ENCODE assay signal across 11 cellular contexts in genomic region chr1:12147116-12147753, GRCh38. TPM values are rescaled to one million over a fixed set of nuclear protein-coding genes. Genes with fewer than 3 reads are reported as not detected.
DNase-seq lines count a peak whose midpoint lies in the region; ATAC-seq and TF ChIP-seq lines count a peak whose summit lies in the region.
"Had no signal": no experiment of that assay in that cellular context is flagged by ENCODE, and none has a peak within 500 bp of the region (broad histone marks: within the 10 kb centered on the region; RNA-seq: fewer than 3 reads in every experiment).

No MANE protein-coding gene starts in this region.

- peaks cover 66 to 79% of the 10 kb centered on the region in 2 donors for H3K4me1 ChIP-seq in naive thymus-derived CD4-positive, alpha-beta T cell (ENCODE audit: control insufficient read depth in 2 of 2, insufficient read depth in 2 of 2, low read length in 2 of 2)
- H3K4me1 ChIP-seq in vagina, result peaks cover 22% of the 10 kb centered on the region

- peaks cover 64 to 92% (median 85%) of the 10 kb centered on the region in 7 donors for H3K4me1 Mint-ChIP-seq in naive thymus-derived CD4-positive, alpha-beta T cell

- CTCF ChIA-PET in naive thymus-derived CD4-positive, alpha-beta T cell (lab: Charles Lee), result interaction anchor here (1.3 to 6.0 kb wide), 3 partner anchors 22 to 63 kb away, joined by 4 to 45 read pairs (median 5); no protein-coding TSS in a partner anchor

- intact Hi-C loops in left cardiac atrium (cut with DNase I) (no loop called here), Right ventricle myocardium inferior (cut with DNase I) (no loop called here), vagina (cut with DNase I) (no loop called here)
- intact Hi-C loops in naive thymus-derived CD4-positive, alpha-beta T cell (cut with micrococcal nuclease), result loop anchor here in 1 of 2 donors (2.0 kb wide), 1 partner anchor 14 kb away; no protein-coding TSS in a partner anchor

- H3K4me3 Mint-ChIP-seq in naive thymus-derived CD4-positive, alpha-beta T cell, result peak overlapping the region in 6 of 10 donors; percentile 44 to 76 (median 54)
- H3K4me3 Mint-ChIP-seq: WTC11 had no signal

- TF ChIP-seq POLR2A in vagina (IDR thresholded peaks at IDR 0.05), result no peak

- peak overlapping the region; percentile 75 to 99 (median 92) for H3K27ac Mint-ChIP-seq in naive thymus-derived CD4-positive, alpha-beta T cell

- H3K27me3 Mint-ChIP-seq in naive thymus-derived CD4-positive, alpha-beta T cell, result no peaks in the 10 kb centered on the region

- POLR2A ChIA-PET in naive thymus-derived CD4-positive, alpha-beta T cell (lab: Charles Lee), result interaction anchor here (0.6 to 7.9 kb wide), 6 partner anchors 10 to 56 kb away, joined by 3 to 125 read pairs (median 6); no protein-coding TSS in a partner anchor

- no peaks in the 10 kb centered on the region for H3K27me3 ChIP-seq in naive thymus-derived CD4-positive, alpha-beta T cell (ENCODE audit: control insufficient read depth in 2 of 2, insufficient read depth in 2 of 2, low read length in 2 of 2)
- H3K27me3 ChIP-seq in vagina, result no peaks in the 10 kb centered on the region

- H3K36me3 Mint-ChIP-seq in naive thymus-derived CD4-positive, alpha-beta T cell, result peaks cover 0 to 30% (median 0%) of the 10 kb centered on the region in 5 donors

- H3K27ac ChIP-seq in naive thymus-derived CD4-positive, alpha-beta T cell (ENCODE audit: low read depth, low read length), result peak overlapping the region; percentile 15
- H3K27ac ChIP-seq in vagina, result peak overlapping the region; percentile 31
- H3K27ac ChIP-seq: C4-2B had no signal

- TF ChIP-seq CTCF in vagina (IDR thresholded peaks at IDR 0.05), result no peak

- H3K4me3 ChIP-seq in naive thymus-derived CD4-positive, alpha-beta T cell (ENCODE audit: low read length), result no peak overlapping the region
- no peak overlapping the region for H3K4me3 ChIP-seq in vagina

- H3K36me3 ChIP-seq in naive thymus-derived CD4-positive, alpha-beta T cell (ENCODE audit: control insufficient read depth in 2 of 3, insufficient read depth in 3 of 3, low read length in 3 of 3), result no peaks in the 10 kb centered on the region
- H3K36me3 ChIP-seq in vagina, result no peaks in the 10 kb centered on the region

- DNase-seq in left cardiac atrium, result peak; percentile 63
- DNase-seq in Right ventricle myocardium inferior (ENCODE audit: missing footprints), result no peak
- peak; percentile 91 for DNase-seq in dermis blood vessel endothelial cell
- no peak for DNase-seq in naive thymus-derived CD4-positive, alpha-beta T cell
- DNase-seq in vagina (ENCODE audit: extremely low spot score in 2 of 2), result no peak

- H3K9me3 ChIP-seq in naive thymus-derived CD4-positive, alpha-beta T cell (ENCODE audit: control insufficient read depth in 2 of 3, low read length in 3 of 3), result no peaks in the 10 kb centered on the region
- no peaks in the 10 kb centered on the region for H3K9me3 ChIP-seq in vagina

- ATAC-seq in left cardiac atrium (peak in 1 of 2 donors; percentile 29), Right ventricle myocardium inferior (no peak), GM18873 (IDR thresholded peaks at IDR 0.05; ENCODE audit: low FRiP score, unreplicated experiment) (no peak), HG02885 (IDR thresholded peaks at IDR 0.05; ENCODE audit: poor library complexity, unreplicated experiment) (no peak), HG03565 (IDR thresholded peaks at IDR 0.05; ENCODE audit: unreplicated experiment) (no peak)
- no peak for ATAC-seq in naive thymus-derived CD4-positive, alpha-beta T cell
- ATAC-seq: WTC11 had no signal

- H3K9me3 Mint-ChIP-seq in naive thymus-derived CD4-positive, alpha-beta T cell, result peaks cover 0 to 11% (median 2%) of the 10 kb centered on the region in 11 donors

RNA-seq across cellular contexts. Expression of gene TNFRSF1B, which starts 19.6 kb away (rescaled TPM):
- total RNA-seq in left cardiac atrium (10 to 100 TPM; 28.3 to 28.5 TPM), Right ventricle myocardium inferior (19.0 TPM), dermis blood vessel endothelial cell (81.3 and 98.3 TPM in 2 replicates), vagina (41.0 TPM)
- total RNA-seq in naive thymus-derived CD4-positive, alpha-beta T cell, result 100 to 1,000 TPM in 2 of 5 experiments, 10 to 100 TPM in 3; 38.6 to 278 (median 60.3) TPM
- polyA plus RNA-seq in naive thymus-derived CD4-positive, alpha-beta T cell, result 10 to 100 TPM; 30.1 to 48.2 TPM
- polyA plus RNA-seq: neural cell had no signal

Comparison
In these comparisons a context has a peak if more than half of its experiments do, and no peak if none do; other contexts are left out.
1. DNase-seq: peak in left cardiac atrium (single experiment) and dermis blood vessel endothelial cell (single experiment); none in Right ventricle myocardium inferior (single experiment), naive thymus-derived CD4-positive, alpha-beta T cell (0 of 9) and vagina (0 of 2).